ENCODE assay signal across 32 cellular contexts in genomic region chr16:52705192-52705591, GRCh38.
"Had no signal": no experiment of that assay in that cellular context is flagged by ENCODE, and none has a peak within 500 bp of the region (broad histone marks: within the 10 kb centered on the region; RNA-seq: fewer than 3 reads in every experiment).

No MANE protein-coding gene starts in this region.

- H3K36me3 ChIP-seq: ascending aorta, cardiac muscle cell, colonic mucosa, Peyer's patch, SJSA1, WERI-Rb-1 had no signal

- H3K9me3 ChIP-seq: ascending aorta, colonic mucosa, Peyer's patch, SJSA1 had no signal

- H3K27ac ChIP-seq: ascending aorta, cardiac muscle cell, colonic mucosa, Peyer's patch, SJSA1, WERI-Rb-1 had no signal

- H3K27me3 ChIP-seq: ascending aorta, cardiac muscle cell, colonic mucosa, Peyer's patch, SJSA1 had no signal

- H3K4me3 ChIP-seq: ascending aorta, cardiac muscle cell, colonic mucosa, Peyer's patch, SJSA1 had no signal

- H3K4me1 ChIP-seq: ascending aorta, colonic mucosa, Peyer's patch, SJSA1 had no signal

- ATAC-seq: activated CD8-positive, alpha-beta memory T cell treated with anti-CD3 and anti-CD28 coated beads, Interleukin-2, amount 10 ng/mL, durations not matched to agents 7 days and 5 days; activated T-helper 17 cell treated with anti-CD3 and anti-CD28 coated beads, Interleukin-2, amount 50 U/mL, for 72 hours; PC-3 had no signal

- DNase-seq: activated CD4-positive, alpha-beta memory T cell treated with anti-CD3 and anti-CD28 coated beads, Interleukin-2, amount 10 ng/mL, durations not matched to agents 7 days and 5 days; activated CD4-positive, alpha-beta T cell treated with anti-CD3 and anti-CD28 coated beads for 1 hour; activated CD4-positive, alpha-beta T cell treated with anti-CD3 and anti-CD28 coated beads for 48 hours; activated CD4-positive, CD25-positive, alpha-beta regulatory T cell; activated CD8-positive, alpha-beta memory T cell treated with anti-CD3 and anti-CD28 coated beads for 24 hours; activated CD8-positive, alpha-beta memory T cell treated with anti-CD3 and anti-CD28 coated beads, Interleukin-2, amount 10 ng/mL, durations not matched to agents 7 days and 5 days; activated CD8-positive, alpha-beta memory T cell treated with anti-CD3 and anti-CD28 coated beads, Interleukin-2, amount 50 U/mL, for 48 hours; activated effector memory CD4-positive, alpha-beta T cell treated with anti-CD3 and anti-CD28 coated beads, Interleukin-2, amount 50 U/mL, for 16 hours; activated naive CD4-positive, alpha-beta T cell; activated naive CD8-positive, alpha-beta T cell treated with anti-CD3 and anti-CD28 coated beads, Interleukin-2, amount 10 ng/mL, durations not matched to agents 7 days and 5 days; activated T-cell treated with anti-CD3 and anti-CD28 coated beads, Interleukin-2, amount 50 U/mL, for 48 hours; amygdala; colonic mucosa; MM.1S; MV-4-11; NCI-H1092; NCI-H1436 treated with DMSO at 0.1 percent for 48 hours; NCI-H187 treated with DMSO at 0.1 percent for 48 hours; NCI-H2081; NCI-H446; NCI-H510A treated with DMSO at 0.1 percent for 48 hours; NK-92 treated with Interleukin-12 subunit alpha and Interleukin-12 subunit beta, amount 100 ng/mL, for 24 hours; PC-3; Peyer's patch; RPMI8226; SHP77 treated with DMSO at 0.1 percent for 48 hours; T1000; WERI-Rb-1 had no signal
